12 cellular contexts compared by ENCODE assay signal in genomic region chr2:54122171-54122935, GRCh38. TPM values are rescaled to one million over a fixed set of nuclear protein-coding genes. Genes with fewer than 3 reads are reported as not detected.
DNase-seq lines count a peak whose midpoint lies in the region; ATAC-seq and TF ChIP-seq lines count a peak whose summit lies in the region.
"Had no signal": no experiment of that assay in that cellular context is flagged by ENCODE, and none has a peak within 500 bp of the region (broad histone marks: within the 10 kb centered on the region; RNA-seq: fewer than 3 reads in every experiment).

No MANE protein-coding gene starts in this region.

- H4K91ac ChIP-seq in trophoblast cell (ENCODE audit: low read depth, low read length) = no peak overlapping the region

- H3K4me3 ChIP-seq in adipocyte (ENCODE audit: low read length) (peak overlapping the region; percentile 66), trophoblast cell (ENCODE audit: low read depth, low read length) (no peak overlapping the region)
- H3K4me3 ChIP-seq: right lobe of liver had no signal

- WGBS in trophoblast cell (ENCODE audit: extremely low coverage, insufficient coverage, insufficient read length) = no CpG with 5 or more reads among the region's 3 CpGs

- H2BK12ac ChIP-seq in trophoblast cell (ENCODE audit: low read length) = no peak overlapping the region

- H3K4me1 ChIP-seq in adipocyte (ENCODE audit: control insufficient read depth, insufficient read depth, low read length) (peaks cover 22% of the 10 kb centered on the region), trophoblast cell (ENCODE audit: control insufficient read depth in 1 of 2, insufficient read depth in 2 of 2, low read length in 2 of 2) (peaks cover 3 to 7% of the 10 kb centered on the region in 2 experiments)
- H3K4me1 ChIP-seq: right lobe of liver had no signal

- in situ Hi-C loops in Caki2 (cut with HindIII; ENCODE audit: low pct_unique_long_range_greater_than_20kb, low sequenced_read_pairs) = no loop called here

- H3K4me2 ChIP-seq in trophoblast cell (ENCODE audit: low read length) = no peak overlapping the region

- H3K79me1 ChIP-seq in trophoblast cell (ENCODE audit: low read length) = peaks cover 2% of the 10 kb centered on the region

- no peaks in the 10 kb centered on the region for H3K79me2 ChIP-seq in trophoblast cell (ENCODE audit: control insufficient read depth, insufficient read depth, low read length, poor library complexity)

- H3K36me3 ChIP-seq in adipocyte (ENCODE audit: control insufficient read depth, insufficient read depth, low read length, severe bottlenecking) = no peaks in the 10 kb centered on the region
- H3K36me3 ChIP-seq in trophoblast cell (ENCODE audit: control insufficient read depth in 1 of 2, insufficient read depth in 2 of 2, low read length in 2 of 2) = no peaks in the 10 kb centered on the region
- H3K36me3 ChIP-seq: right lobe of liver had no signal

- H2AFZ ChIP-seq in trophoblast cell (ENCODE audit: insufficient read depth, low read length, poor library complexity) = no peak overlapping the region

- POLR2A ChIA-PET in HEK293T (lab: Yijun Ruan, JAX) = no interaction called here

- H3K27ac ChIP-seq in trophoblast cell (ENCODE audit: low read depth, low read length) = no peak overlapping the region
- H3K27ac ChIP-seq: right lobe of liver had no signal

- H3K9ac ChIP-seq in adipocyte (ENCODE audit: low read length) (peak overlapping the region; percentile 57), trophoblast cell (ENCODE audit: low read length) (no peak overlapping the region)

- H3K23ac ChIP-seq in trophoblast cell (ENCODE audit: low read length) = no peak overlapping the region

- H3K4ac ChIP-seq in trophoblast cell (ENCODE audit: low read depth, low read length) = no peak overlapping the region

- H4K12ac ChIP-seq in trophoblast cell (ENCODE audit: low read depth, low read length) = no peak overlapping the region

- TF ChIP-seq POLR2A in GM18505 (IDR thresholded peaks at IDR 0.05; ENCODE audit: borderline replicate concordance, extremely low read depth, insufficient read depth, insufficient read length) = no peak

- H4K8ac ChIP-seq in trophoblast cell (ENCODE audit: low read depth, low read length) = peak overlapping the region; percentile 34

- no peak overlapping the region for H3K14ac ChIP-seq in trophoblast cell (ENCODE audit: low read length)

- H3K9me3 ChIP-seq in adipocyte (ENCODE audit: control insufficient read depth, low read length) = no peaks in the 10 kb centered on the region
- H3K9me3 ChIP-seq in trophoblast cell (ENCODE audit: insufficient read depth, low read depth, low read length) = peaks cover 7% of the 10 kb centered on the region

- H2AK5ac ChIP-seq in trophoblast cell (ENCODE audit: low read length) = no peak overlapping the region

- H3K18ac ChIP-seq in trophoblast cell (ENCODE audit: low read length) = no peak overlapping the region

- H2BK120ac ChIP-seq in trophoblast cell (ENCODE audit: insufficient read depth, low read length, poor library complexity) = no peak overlapping the region

- DNase-seq in Caki2 (ENCODE audit: low read depth) = peak; percentile 50
- peak; percentile 16 for DNase-seq in adipocyte (ENCODE audit: low read depth)
- peak; percentile 41 for DNase-seq in glomerular visceral epithelial cell (ENCODE audit: extremely low spot score)
- DNase-seq in trophoblast cell = peak; percentile 4 to 35
- DNase-seq in iPS-NIHi11 (ENCODE audit: low spot score) = no peak
- DNase-seq in GOT3 (lab: John Stamatoyannopoulos, UW) = no peak
- DNase-seq in HEK293T (ENCODE audit: extremely low spot score) = no peak
- DNase-seq: activated CD8-positive, alpha-beta T cell treated with anti-CD3 and anti-CD28 coated beads, Interleukin-2, amount 10 ng/mL, durations not matched to agents 7 days and 5 days; naive thymus-derived CD8-positive, alpha-beta T cell; right lobe of liver; stimulated activated naive CD4-positive, alpha-beta T cell had no signal

- CTCF ChIA-PET in HEK293T (lab: Yijun Ruan, JAX) = no interaction called here

- no peak for ATAC-seq in GM18505 (IDR thresholded peaks at IDR 0.05; ENCODE audit: unreplicated experiment)
- ATAC-seq: activated CD8-positive, alpha-beta T cell treated with anti-CD3 and anti-CD28 coated beads, Interleukin-2, amount 10 ng/mL, durations not matched to agents 7 days and 5 days; naive thymus-derived CD8-positive, alpha-beta T cell had no signal

- no peak overlapping the region for H2BK5ac ChIP-seq in trophoblast cell (ENCODE audit: low read depth, low read length, poor library complexity)

- no peaks in the 10 kb centered on the region for H3K27me3 ChIP-seq in adipocyte (replicated peaks; ENCODE audit: control insufficient read depth, insufficient read depth, low read length)
- no peaks in the 10 kb centered on the region for H3K27me3 ChIP-seq in trophoblast cell (ENCODE audit: insufficient read depth, low read length)
- H3K27me3 ChIP-seq: right lobe of liver had no signal

TF ChIP-seq in HEK293T, 16 proteins besides CTCF, POLR2A, EP300 and RAD21:
- TF ChIP-seq LEF1 (IDR thresholded peaks at IDR 0.05; ENCODE audit: borderline replicate concordance) (no peak), FOXK2 (IDR thresholded peaks at IDR 0.05) (no peak), SUZ12 (IDR thresholded peaks at IDR 0.05) (no peak), ZNF384 (IDR thresholded peaks at IDR 0.05) (no peak), TARDBP (IDR thresholded peaks at IDR 0.05) (no peak), L3MBTL2 (conservative IDR thresholded peaks at IDR 0.05) (no peak), ELF4 (IDR thresholded peaks at IDR 0.05) (no peak), BHLHE40 (IDR thresholded peaks at IDR 0.05; ENCODE audit: borderline replicate concordance) (no peak), FOXA1 (IDR thresholded peaks at IDR 0.05) (no peak), HDGF (IDR thresholded peaks at IDR 0.05; ENCODE audit: borderline replicate concordance) (no peak), CTBP1 (IDR thresholded peaks at IDR 0.05; ENCODE audit: borderline replicate concordance) (no peak), NFRKB (IDR thresholded peaks at IDR 0.05) (no peak), FOXM1 (IDR thresholded peaks at IDR 0.05; ENCODE audit: borderline replicate concordance) (no peak), SP1 (IDR thresholded peaks at IDR 0.05) (no peak), ARNT (IDR thresholded peaks at IDR 0.05) (no peak), PKNOX1 (IDR thresholded peaks at IDR 0.05) (no peak)

RNA-seq across cellular contexts. Expression of gene ACYP2, which starts 6.9 kb away (rescaled TPM):
- 15.3 and 20.2 TPM in 2 replicates for total RNA-seq in Caki2 (2014; rRNA removed; shearing (Covaris generic); ENCODE audit: low replicate concordance)
- 5.2 and 5.8 TPM in 2 replicates for polyA plus RNA-seq in trophoblast cell (2013)

Comparison
In these comparisons a context has a peak if more than half of its experiments do, and no peak if none do; other contexts are left out.
1. DNase-seq: peak in Caki2 (single experiment), adipocyte (single experiment), glomerular visceral epithelial cell (single experiment) and trophoblast cell (2 of 2); none in iPS-NIHi11 (single experiment), GOT3 (single experiment) and HEK293T (single experiment).